Comparison of ENCODE assay signal across 15 cellular contexts in genomic region chr5:134215757-134216156, GRCh38. TPM values are rescaled to one million over a fixed set of nuclear protein-coding genes. Genes with fewer than 3 reads are reported as not detected.
DNase-seq lines count a peak whose midpoint lies in the region; ATAC-seq and TF ChIP-seq lines count a peak whose summit lies in the region.
"Had no signal": no experiment of that assay in that cellular context is flagged by ENCODE, and none has a peak within 500 bp of the region (broad histone marks: within the 10 kb centered on the region; RNA-seq: fewer than 3 reads in every experiment).

No MANE protein-coding gene starts in this region.

- no CpG with 5 or more reads among the region's 2 CpGs for WGBS in H9 (ENCODE audit: extremely low coverage, insufficient read length, low lambda C conversion rate)

- CTCF ChIA-PET in activated CD4-positive, alpha-beta T cell treated with anti-CD3 and anti-CD28 coated beads for 36 hours (lab: Charles Lee) = interaction anchor here (1.3 to 2.0 kb wide), 2 partner anchors 9 to 34 kb away, joined by 5 to 8 read pairs; partner anchors contain the start of gene PPP2CA
- CTCF ChIA-PET in activated CD4-positive, alpha-beta T cell treated with anti-CD3 and anti-CD28 coated beads, Interleukin-2, amount 10 ng/mL, durations not matched to agents 7 days and 5 days (lab: Charles Lee) = interaction anchor here (1.2 kb wide), 1 partner anchor 20 kb away, joined by 3 read pairs; no protein-coding TSS in a partner anchor

- H3K18ac ChIP-seq in H9 (ENCODE audit: insufficient read length, low read depth, low read length) = no peak overlapping the region

- H2BK5ac ChIP-seq in H9 (ENCODE audit: insufficient read length, low read length) = no peak overlapping the region

- H3K27ac ChIP-seq in CD4-positive, CD25-positive, alpha-beta regulatory T cell (ENCODE audit: insufficient read depth, low read length, poor library complexity, severe bottlenecking) = no peak overlapping the region
- no peak overlapping the region for H3K27ac ChIP-seq in DND-41 (ENCODE audit: low read length)
- H3K27ac ChIP-seq in H9 (ENCODE audit: insufficient read length, low read depth, low read length) = no peak overlapping the region
- H3K27ac ChIP-seq: 22Rv1, BLaER1 had no signal

- H3K4me1 ChIP-seq in CD4-positive, CD25-positive, alpha-beta regulatory T cell (ENCODE audit: control insufficient read depth, insufficient read depth, low read length, poor library complexity, severe bottlenecking) = peaks cover 77% of the 10 kb centered on the region
- H3K4me1 ChIP-seq in DND-41 (ENCODE audit: insufficient read depth, low read length) (peaks cover 21% of the 10 kb centered on the region), H9 (ENCODE audit: insufficient read depth, low read length) (no peaks in the 10 kb centered on the region)
- H3K4me1 ChIP-seq: BLaER1, Caco-2, HAP-1 had no signal

- H3K56ac ChIP-seq in H9 (ENCODE audit: insufficient read length, low read depth, low read length) = no peak overlapping the region

- H3K4ac ChIP-seq in H9 (ENCODE audit: low read depth, low read length) = no peak overlapping the region

- peaks cover 91% of the 10 kb centered on the region for H4K20me1 ChIP-seq in DND-41 (ENCODE audit: insufficient read depth, low read length)
- peaks cover 2% of the 10 kb centered on the region for H4K20me1 ChIP-seq in H9 (ENCODE audit: control insufficient read depth, insufficient read depth, insufficient read length)

- no peak overlapping the region for H3K9ac ChIP-seq in DND-41 (ENCODE audit: low read depth, low read length)
- no peak overlapping the region for H3K9ac ChIP-seq in H9 (ENCODE audit: extremely low read depth, insufficient read length, low read length)
- H3K9ac ChIP-seq: BLaER1 had no signal

- peak overlapping the region; percentile 37 for H3K27ac Mint-ChIP-seq in activated CD4-positive, alpha-beta T cell treated with anti-CD3 and anti-CD28 coated beads for 36 hours
- H3K27ac Mint-ChIP-seq in activated CD4-positive, alpha-beta T cell treated with anti-CD3 and anti-CD28 coated beads, Interleukin-2, amount 10 ng/mL, durations not matched to agents 7 days and 5 days = no peak overlapping the region
- peak overlapping the region in 2 of 3 donors; percentile 35 to 59 for H3K27ac Mint-ChIP-seq in CD4-positive, CD25-positive, alpha-beta regulatory T cell
- peak overlapping the region in 1 of 10 donors; percentile 15 for H3K27ac Mint-ChIP-seq in naive thymus-derived CD8-positive, alpha-beta T cell
- no peak overlapping the region for H3K27ac Mint-ChIP-seq in H9
- H3K27ac Mint-ChIP-seq: GM23338 had no signal

- peaks cover 64% of the 10 kb centered on the region for H3K4me1 Mint-ChIP-seq in activated CD4-positive, alpha-beta T cell treated with anti-CD3 and anti-CD28 coated beads for 36 hours
- H3K4me1 Mint-ChIP-seq in activated CD4-positive, alpha-beta T cell treated with anti-CD3 and anti-CD28 coated beads, Interleukin-2, amount 10 ng/mL, durations not matched to agents 7 days and 5 days = peaks cover 51% of the 10 kb centered on the region
- H3K4me1 Mint-ChIP-seq in CD4-positive, CD25-positive, alpha-beta regulatory T cell = peaks cover 52 to 86% (median 68%) of the 10 kb centered on the region in 4 donors
- H3K4me1 Mint-ChIP-seq in naive thymus-derived CD8-positive, alpha-beta T cell = peaks cover 28 to 85% (median 78%) of the 10 kb centered on the region in 4 donors
- peaks cover 25 to 32% of the 10 kb centered on the region in 2 experiments for H3K4me1 Mint-ChIP-seq in H9

- H3K27me3 Mint-ChIP-seq in activated CD4-positive, alpha-beta T cell treated with anti-CD3 and anti-CD28 coated beads for 36 hours = no peaks in the 10 kb centered on the region
- no peaks in the 10 kb centered on the region for H3K27me3 Mint-ChIP-seq in activated CD4-positive, alpha-beta T cell treated with anti-CD3 and anti-CD28 coated beads, Interleukin-2, amount 10 ng/mL, durations not matched to agents 7 days and 5 days
- H3K27me3 Mint-ChIP-seq in CD4-positive, CD25-positive, alpha-beta regulatory T cell = no peaks in the 10 kb centered on the region
- H3K27me3 Mint-ChIP-seq in naive thymus-derived CD8-positive, alpha-beta T cell = no peaks in the 10 kb centered on the region
- H3K27me3 Mint-ChIP-seq in H9 (ENCODE audit: low read depth) = no peaks in the 10 kb centered on the region

- peaks cover 2% of the 10 kb centered on the region for H3K79me1 ChIP-seq in H9 (ENCODE audit: insufficient read depth, low read depth, low read length, poor library complexity, severe bottlenecking)

- H2BK120ac ChIP-seq in H9 (ENCODE audit: low read depth, low read length, poor library complexity, severe bottlenecking) = no peak overlapping the region

- TF ChIP-seq CTCF in DND-41 (IDR thresholded peaks at IDR 0.05; ENCODE audit: borderline replicate concordance, extremely low read depth, low read length, poor library complexity, severe bottlenecking) = no peak
- TF ChIP-seq CTCF in H9 (conservative IDR thresholded peaks at IDR 0.05) = no peak

- ATAC-seq in activated CD4-positive, alpha-beta T cell treated with anti-CD3 and anti-CD28 coated beads for 36 hours = no peak
- no peak for ATAC-seq in CD4-positive, CD25-positive, alpha-beta regulatory T cell (ENCODE audit: low read depth in 2 of 2)
- ATAC-seq in DND-41 (ENCODE audit: insufficient read depth, low read depth) = no peak
- no peak for ATAC-seq in naive thymus-derived CD8-positive, alpha-beta T cell
- ATAC-seq: GM23338 had no signal

- DNase-seq in activated CD4-positive, alpha-beta T cell treated with anti-CD3 and anti-CD28 coated beads for 36 hours = no peak
- no peak for DNase-seq in activated CD4-positive, alpha-beta T cell treated with anti-CD3 and anti-CD28 coated beads, Interleukin-2, amount 10 ng/mL, durations not matched to agents 7 days and 5 days
- no peak for DNase-seq in CD4-positive, CD25-positive, alpha-beta regulatory T cell
- DNase-seq in DND-41 = no peak
- no peak for DNase-seq in naive thymus-derived CD8-positive, alpha-beta T cell
- no peak for DNase-seq in NCI-H69 (lab: John Stamatoyannopoulos, UW)
- no peak for DNase-seq in H9
- DNase-seq in GDM1 (lab: John Stamatoyannopoulos, UW) = no peak
- DNase-seq: AML-193, Caco-2, IMR-90 had no signal

- POLR2A ChIA-PET in activated CD4-positive, alpha-beta T cell treated with anti-CD3 and anti-CD28 coated beads for 36 hours (lab: Charles Lee) = interaction anchor here (0.6 to 1.2 kb wide), 2 partner anchors 10 to 15 kb away, joined by 3 to 7 read pairs; partner anchors contain the start of gene PPP2CA
- POLR2A ChIA-PET in activated CD4-positive, alpha-beta T cell treated with anti-CD3 and anti-CD28 coated beads, Interleukin-2, amount 10 ng/mL, durations not matched to agents 7 days and 5 days (lab: Charles Lee) = no interaction called here
- POLR2A ChIA-PET in naive thymus-derived CD8-positive, alpha-beta T cell (lab: Charles Lee) = interaction anchor here (0.6 kb wide), 1 partner anchor 26 kb away, joined by 7 read pairs; no protein-coding TSS in a partner anchor

- intact Hi-C loops in activated CD4-positive, alpha-beta T cell treated with anti-CD3 and anti-CD28 coated beads for 36 hours (cut with DNase I, micrococcal nuclease) = no loop called here

- H3T11ph ChIP-seq in H9 (ENCODE audit: low read length) = no peak overlapping the region

- no peak overlapping the region for H4K91ac ChIP-seq in H9 (ENCODE audit: insufficient read length, low read depth, low read length)

- no peak overlapping the region for H4K5ac ChIP-seq in H9 (ENCODE audit: insufficient read length, low read depth, low read length)

- H3K4me3 Mint-ChIP-seq in activated CD4-positive, alpha-beta T cell treated with anti-CD3 and anti-CD28 coated beads for 36 hours = no peak overlapping the region
- no peak overlapping the region for H3K4me3 Mint-ChIP-seq in activated CD4-positive, alpha-beta T cell treated with anti-CD3 and anti-CD28 coated beads, Interleukin-2, amount 10 ng/mL, durations not matched to agents 7 days and 5 days
- peak overlapping the region in 3 of 4 donors; percentile 26 to 72 (median 63) for H3K4me3 Mint-ChIP-seq in CD4-positive, CD25-positive, alpha-beta regulatory T cell
- H3K4me3 Mint-ChIP-seq in naive thymus-derived CD8-positive, alpha-beta T cell = peak overlapping the region in 8 of 10 donors; percentile 13 to 63 (median 32)
- H3K4me3 Mint-ChIP-seq in H9 = no peak overlapping the region
- H3K4me3 Mint-ChIP-seq: GM23338 had no signal

- peak overlapping the region; percentile 31 for H3K4me3 ChIP-seq in CD4-positive, CD25-positive, alpha-beta regulatory T cell (ENCODE audit: low read depth, low read length)
- H3K4me3 ChIP-seq in DND-41 (ENCODE audit: low read depth in 1 of 2, low read length in 2 of 2) = no peak overlapping the region
- H3K4me3 ChIP-seq: BLaER1, GM23338, HAP-1 had no signal

- H3K36me3 Mint-ChIP-seq in activated CD4-positive, alpha-beta T cell treated with anti-CD3 and anti-CD28 coated beads for 36 hours (ENCODE audit: low read depth) = peaks cover 26% of the 10 kb centered on the region
- peaks cover 43% of the 10 kb centered on the region for H3K36me3 Mint-ChIP-seq in activated CD4-positive, alpha-beta T cell treated with anti-CD3 and anti-CD28 coated beads, Interleukin-2, amount 10 ng/mL, durations not matched to agents 7 days and 5 days (ENCODE audit: low read depth)
- peaks cover 28% of the 10 kb centered on the region for H3K36me3 Mint-ChIP-seq in CD4-positive, CD25-positive, alpha-beta regulatory T cell
- peaks cover 0 to 35% (median 5%) of the 10 kb centered on the region in 3 donors for H3K36me3 Mint-ChIP-seq in naive thymus-derived CD8-positive, alpha-beta T cell
- H3K36me3 Mint-ChIP-seq in H9 (ENCODE audit: insufficient read depth in 1 of 3, low read depth in 3 of 3) = peaks cover 9 to 36% (median 26%) of the 10 kb centered on the region in 3 experiments

- no peaks in the 10 kb centered on the region for H3K23me2 ChIP-seq in H9 (ENCODE audit: insufficient read length, low read depth, low read length, poor library complexity, severe bottlenecking)

- no peak overlapping the region for H2BK15ac ChIP-seq in H9 (ENCODE audit: low read depth, low read length)

- H2BK20ac ChIP-seq in H9 (ENCODE audit: low read depth, low read length, poor library complexity, severe bottlenecking) = no peak overlapping the region

- H3K9me3 ChIP-seq in CD4-positive, CD25-positive, alpha-beta regulatory T cell (ENCODE audit: control insufficient read depth in 2 of 2, low read length in 2 of 2) = no peaks in the 10 kb centered on the region
- H3K9me3 ChIP-seq in DND-41 (ENCODE audit: insufficient read depth, low read length, severe bottlenecking) = no peaks in the 10 kb centered on the region
- no peaks in the 10 kb centered on the region for H3K9me3 ChIP-seq in H9 (ENCODE audit: control insufficient read depth, low read depth, low read length)

- no peak overlapping the region for H4K8ac ChIP-seq in H9 (replicated peaks; ENCODE audit: insufficient read length, low read depth, low read length)

- H3K14ac ChIP-seq in H9 (ENCODE audit: insufficient read depth, low read length) = no peak overlapping the region

- 0 out of 2 replicates have a peak overlapping the region, but pooled peaks have one; percentile 0 for H3K4me2 ChIP-seq in DND-41 (ENCODE audit: insufficient read depth, low read length)
- no peak overlapping the region for H3K4me2 ChIP-seq in H9 (ENCODE audit: insufficient read depth, insufficient read length, low read length)
- H3K4me2 ChIP-seq: BLaER1, GM23338 had no signal

- no peak overlapping the region for H2BK12ac ChIP-seq in H9 (ENCODE audit: insufficient read length, low read depth, low read length)

- H3K9me3 Mint-ChIP-seq in activated CD4-positive, alpha-beta T cell treated with anti-CD3 and anti-CD28 coated beads for 36 hours (ENCODE audit: low read depth) = no peaks in the 10 kb centered on the region
- no peaks in the 10 kb centered on the region for H3K9me3 Mint-ChIP-seq in activated CD4-positive, alpha-beta T cell treated with anti-CD3 and anti-CD28 coated beads, Interleukin-2, amount 10 ng/mL, durations not matched to agents 7 days and 5 days
- no peaks in the 10 kb centered on the region for H3K9me3 Mint-ChIP-seq in CD4-positive, CD25-positive, alpha-beta regulatory T cell
- peaks cover 0 to 3% (median 0%) of the 10 kb centered on the region in 9 donors for H3K9me3 Mint-ChIP-seq in naive thymus-derived CD8-positive, alpha-beta T cell
- H3K9me3 Mint-ChIP-seq in H9 = peaks cover 0 to 10% of the 10 kb centered on the region in 2 experiments; a peak in 3 of 5 replicates
- H3K9me3 Mint-ChIP-seq: GM23338 had no signal

- H2AK5ac ChIP-seq in H9 (ENCODE audit: insufficient read length, low read length) = no peak overlapping the region

- H3K79me2 ChIP-seq in DND-41 (ENCODE audit: insufficient read depth, low read length) (peaks cover 100% of the 10 kb centered on the region), H9 (ENCODE audit: insufficient read depth, low read length) (peaks cover 82% of the 10 kb centered on the region)

- H3K36me3 ChIP-seq in CD4-positive, CD25-positive, alpha-beta regulatory T cell (ENCODE audit: control insufficient read depth, insufficient read depth, low read length) = peaks cover 14% of the 10 kb centered on the region
- H3K36me3 ChIP-seq in DND-41 (ENCODE audit: insufficient read depth, low read length) = peaks cover 45% of the 10 kb centered on the region

- H3K27me3 ChIP-seq in CD4-positive, CD25-positive, alpha-beta regulatory T cell (ENCODE audit: control insufficient read depth, insufficient read depth, low read length) = no peaks in the 10 kb centered on the region
- no peaks in the 10 kb centered on the region for H3K27me3 ChIP-seq in DND-41 (ENCODE audit: insufficient read depth, low read length, poor library complexity)
- H3K27me3 ChIP-seq in H9 (ENCODE audit: insufficient read depth, low read length) = no peaks in the 10 kb centered on the region
- H3K27me3 ChIP-seq: BLaER1 had no signal

- H3K23ac ChIP-seq in H9 (ENCODE audit: insufficient read length, low read depth, low read length) = no peak overlapping the region

- no peak overlapping the region for H2AFZ ChIP-seq in DND-41 (ENCODE audit: low read depth, low read length)
- H2AFZ ChIP-seq in H9 (ENCODE audit: low read length) = no peak overlapping the region
- H2AFZ ChIP-seq: GM23338 had no signal

RNA-seq across cellular contexts. Expression of gene PPP2CA, which starts 10.1 kb away (rescaled TPM):
- 100 to 1,000 TPM; 148 to 154 TPM for total RNA-seq in activated CD4-positive, alpha-beta T cell treated with anti-CD3 and anti-CD28 coated beads for 36 hours
- 100 to 1,000 TPM; 128 to 136 TPM for total RNA-seq in activated CD4-positive, alpha-beta T cell treated with anti-CD3 and anti-CD28 coated beads, Interleukin-2, amount 10 ng/mL, durations not matched to agents 7 days and 5 days
- total RNA-seq in CD4-positive, CD25-positive, alpha-beta regulatory T cell = 223 TPM
- 100 to 1,000 TPM; 221 to 276 (median 243) TPM for polyA plus RNA-seq in CD4-positive, CD25-positive, alpha-beta regulatory T cell
- 100 to 1,000 TPM; 100 to 107 TPM for total RNA-seq in naive thymus-derived CD8-positive, alpha-beta T cell
- 100 to 1,000 TPM; 185 to 192 (median 191) TPM for polyA plus RNA-seq in naive thymus-derived CD8-positive, alpha-beta T cell
- 244 and 256 TPM in 2 replicates for total RNA-seq in H9 (2021)

RNA-seq across cellular contexts. Expression of gene SKP1, which starts 39.0 kb away (rescaled TPM):
- 100 to 1,000 TPM; 218 to 265 TPM for total RNA-seq in activated CD4-positive, alpha-beta T cell treated with anti-CD3 and anti-CD28 coated beads for 36 hours
- total RNA-seq in activated CD4-positive, alpha-beta T cell treated with anti-CD3 and anti-CD28 coated beads, Interleukin-2, amount 10 ng/mL, durations not matched to agents 7 days and 5 days = 100 to 1,000 TPM; 194 to 197 TPM
- total RNA-seq in CD4-positive, CD25-positive, alpha-beta regulatory T cell = 310 TPM
- polyA plus RNA-seq in CD4-positive, CD25-positive, alpha-beta regulatory T cell = 1,000 to 10,000 TPM; 1,181 to 1,272 (median 1,236) TPM
- 100 to 1,000 TPM; 250 to 262 TPM for total RNA-seq in naive thymus-derived CD8-positive, alpha-beta T cell
- 1,000 to 10,000 TPM; 1,138 to 1,312 (median 1,209) TPM for polyA plus RNA-seq in naive thymus-derived CD8-positive, alpha-beta T cell
- 348 and 350 TPM in 2 replicates for total RNA-seq in H9 (2021)

Comparison
In these comparisons a context has a peak if more than half of its experiments do, and no peak if none do; other contexts are left out.
1. H3K27ac Mint-ChIP-seq: peak in activated CD4-positive, alpha-beta T cell treated with anti-CD3 and anti-CD28 coated beads for 36 hours (single experiment) and CD4-positive, CD25-positive, alpha-beta regulatory T cell (2 of 3); none in activated CD4-positive, alpha-beta T cell treated with anti-CD3 and anti-CD28 coated beads, Interleukin-2, amount 10 ng/mL, durations not matched to agents 7 days and 5 days (single experiment) and H9 (0 of 3).
2. H3K4me3 Mint-ChIP-seq: peak in CD4-positive, CD25-positive, alpha-beta regulatory T cell (3 of 4) and naive thymus-derived CD8-positive, alpha-beta T cell (8 of 10); none in activated CD4-positive, alpha-beta T cell treated with anti-CD3 and anti-CD28 coated beads for 36 hours (single experiment), activated CD4-positive, alpha-beta T cell treated with anti-CD3 and anti-CD28 coated beads, Interleukin-2, amount 10 ng/mL, durations not matched to agents 7 days and 5 days (single experiment) and H9 (0 of 2).